Comparison of ENCODE assay signal across 8 cellular contexts in the genomic region with DNA sequence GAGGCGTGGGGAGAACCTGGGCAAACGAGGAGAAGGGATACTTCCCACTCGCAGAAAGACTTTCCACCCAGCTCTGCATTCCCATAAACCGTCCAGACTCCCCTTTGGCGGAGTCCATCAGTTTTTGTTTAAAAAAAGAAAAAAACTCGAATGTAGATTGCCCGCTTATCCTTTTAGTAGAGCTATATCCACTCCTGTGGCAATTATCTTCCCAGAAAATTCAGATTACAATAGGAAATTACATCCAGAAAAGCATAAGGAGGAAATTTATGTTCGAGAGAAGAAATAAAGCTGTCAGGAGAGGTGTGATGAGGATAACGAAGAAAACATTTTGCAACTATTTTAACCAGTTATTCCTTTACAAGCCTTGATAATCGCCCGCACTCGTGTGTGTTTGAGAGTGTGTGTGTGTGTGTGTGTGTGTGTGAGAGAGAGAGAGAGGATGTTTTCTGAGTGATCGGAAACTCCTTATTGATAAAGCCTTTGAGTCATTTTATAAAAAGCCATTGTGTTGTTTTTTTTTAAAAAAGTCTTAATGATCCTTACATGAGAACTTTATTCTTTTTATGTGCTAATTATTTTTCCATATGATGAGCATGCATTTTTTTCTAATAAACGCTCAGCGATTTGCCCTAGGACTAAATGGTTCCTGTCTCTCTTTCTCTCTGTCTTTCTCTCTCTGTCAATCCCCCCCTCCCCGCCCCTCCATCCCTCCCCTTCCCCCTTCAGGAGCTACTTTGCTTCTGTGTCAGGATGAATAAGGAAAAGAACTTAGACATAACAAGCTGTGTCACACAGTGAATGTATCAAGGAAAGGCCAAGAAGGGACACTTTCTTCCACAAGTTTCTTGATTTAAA. TPM values are rescaled to one million over a fixed set of nuclear protein-coding genes. Genes with fewer than 3 reads are reported as not detected.
DNase-seq lines count a peak whose midpoint lies in the region; ATAC-seq lines count a peak whose summit lies in the region.

No MANE protein-coding gene starts in this region.

- H3K27ac Mint-ChIP-seq in activated naive CD8-positive, alpha-beta T cell treated with anti-CD3 and anti-CD28 coated beads, Interleukin-2, amount 10 ng/mL, durations not matched to agents 7 days and 5 days: peak overlapping the region; percentile 97
- H3K27ac Mint-ChIP-seq in immature natural killer cell: peak overlapping the region in 5 of 6 donors; percentile 97 to 99 (median 99)

- peaks cover 26% of the 10 kb centered on the region for H3K4me1 Mint-ChIP-seq in activated naive CD8-positive, alpha-beta T cell treated with anti-CD3 and anti-CD28 coated beads, Interleukin-2, amount 10 ng/mL, durations not matched to agents 7 days and 5 days
- H3K4me1 Mint-ChIP-seq in immature natural killer cell: peaks cover 22 to 30% of the 10 kb centered on the region in 2 donors

- POLR2A ChIA-PET in activated naive CD8-positive, alpha-beta T cell treated with anti-CD3 and anti-CD28 coated beads, Interleukin-2, amount 10 ng/mL, durations not matched to agents 7 days and 5 days (lab: Charles Lee): interaction anchor here (0.6 to 1.6 kb wide), 6 partner anchors 22 to 683 kb away, joined by 3 to 12 read pairs (median 4); partner anchors contain the start of gene PNO1

- peaks cover 13% of the 10 kb centered on the region for H3K36me3 Mint-ChIP-seq in activated naive CD8-positive, alpha-beta T cell treated with anti-CD3 and anti-CD28 coated beads, Interleukin-2, amount 10 ng/mL, durations not matched to agents 7 days and 5 days
- peaks cover 0 to 5% (median 0%) of the 10 kb centered on the region in 3 donors for H3K36me3 Mint-ChIP-seq in immature natural killer cell

- peaks cover 21% of the 10 kb centered on the region for H3K4me1 ChIP-seq in ES-I3 (ENCODE audit: insufficient read depth, low read length)

- H3K27me3 Mint-ChIP-seq in activated naive CD8-positive, alpha-beta T cell treated with anti-CD3 and anti-CD28 coated beads, Interleukin-2, amount 10 ng/mL, durations not matched to agents 7 days and 5 days: no peaks in the 10 kb centered on the region
- H3K27me3 Mint-ChIP-seq in immature natural killer cell (ENCODE audit: low read depth in 3 of 3): peaks cover 14 to 31% (median 24%) of the 10 kb centered on the region in 3 donors

- peak overlapping the region; percentile 98 for H3K4me3 Mint-ChIP-seq in activated naive CD8-positive, alpha-beta T cell treated with anti-CD3 and anti-CD28 coated beads, Interleukin-2, amount 10 ng/mL, durations not matched to agents 7 days and 5 days
- H3K4me3 Mint-ChIP-seq in immature natural killer cell: peak overlapping the region; percentile 94 to 99 (median 97)

- peak overlapping the region; percentile 93 for H3K9ac ChIP-seq in ES-I3 (ENCODE audit: low read depth, low read length)

- H3K9me3 ChIP-seq in ES-I3 (ENCODE audit: control insufficient read depth, insufficient read depth, low read length): no peaks in the 10 kb centered on the region

- DNase-seq in NCI-H1694 treated with DMSO at 0.1 percent for 48 hours (lab: John Stamatoyannopoulos, UW) (peak; percentile 24), immature natural killer cell (peak; percentile 23 to 36 (median 35)), HuH-7 (ENCODE audit: low spot score) (no peak), islet precursor cell (no peak)
- DNase-seq in activated naive CD8-positive, alpha-beta T cell treated with anti-CD3 and anti-CD28 coated beads, Interleukin-2, amount 10 ng/mL, durations not matched to agents 7 days and 5 days: no peak
- DNase-seq in stimulated activated CD4-positive, alpha-beta T cell treated with anti-CD3 and anti-CD28 coated beads, Interleukin-15, amount 100 ng/mL, for 1 hour (ENCODE audit: low read depth in 1 of 2, low spot score in 1 of 2): peak; percentile 8 to 11

- H3K9me3 Mint-ChIP-seq in activated naive CD8-positive, alpha-beta T cell treated with anti-CD3 and anti-CD28 coated beads, Interleukin-2, amount 10 ng/mL, durations not matched to agents 7 days and 5 days: no peaks in the 10 kb centered on the region
- no peaks in the 10 kb centered on the region for H3K9me3 Mint-ChIP-seq in immature natural killer cell

- no peaks in the 10 kb centered on the region for H3K36me3 ChIP-seq in ES-I3 (ENCODE audit: insufficient read depth, low read length)

- ATAC-seq in activated naive CD8-positive, alpha-beta T cell treated with anti-CD3 and anti-CD28 coated beads, Interleukin-2, amount 10 ng/mL, durations not matched to agents 7 days and 5 days (ENCODE audit: low read depth): no peak
- ATAC-seq in GM19455 (IDR thresholded peaks at IDR 0.05; ENCODE audit: unreplicated experiment): no peak

RNA-seq across cellular contexts. Expression of gene PPP3R1, which starts 1.1 kb away (rescaled TPM):
- 10 to 100 TPM; 65.4 to 66.0 TPM for total RNA-seq in activated naive CD8-positive, alpha-beta T cell treated with anti-CD3 and anti-CD28 coated beads, Interleukin-2, amount 10 ng/mL, durations not matched to agents 7 days and 5 days
- polyA plus RNA-seq in immature natural killer cell: 1 to 10 TPM; 7.1 to 7.4 (median 7.1) TPM

Comparison
In these comparisons a context has a peak if more than half of its experiments do, and no peak if none do; other contexts are left out.
1. DNase-seq: peak in NCI-H1694 treated with DMSO at 0.1 percent for 48 hours (single experiment), immature natural killer cell (3 of 3) and stimulated activated CD4-positive, alpha-beta T cell treated with anti-CD3 and anti-CD28 coated beads, Interleukin-15, amount 100 ng/mL, for 1 hour (2 of 2); none in activated naive CD8-positive, alpha-beta T cell treated with anti-CD3 and anti-CD28 coated beads, Interleukin-2, amount 10 ng/mL, durations not matched to agents 7 days and 5 days (single experiment), HuH-7 (single experiment) and islet precursor cell (single experiment).